In genomic region chr6:90217621-90218496, GRCh38 we compare ENCODE assay signal across 9 cellular contexts.
DNase-seq lines count a peak whose midpoint lies in the region; ATAC-seq and TF ChIP-seq lines count a peak whose summit lies in the region.
"Had no signal": no experiment of that assay in that cellular context is flagged by ENCODE, and none has a peak within 500 bp of the region (broad histone marks: within the 10 kb centered on the region; RNA-seq: fewer than 3 reads in every experiment).

No MANE protein-coding gene starts in this region.

- no peaks in the 10 kb centered on the region for H3K36me3 ChIP-seq in adipocyte (ENCODE audit: control insufficient read depth, insufficient read depth, low read length, severe bottlenecking)
- peaks cover 0 to 2% (median 0%) of the 10 kb centered on the region in 6 donors for H3K36me3 ChIP-seq in spleen

- H3K9ac ChIP-seq in adipocyte (ENCODE audit: low read length), result peak overlapping the region; percentile 67

- H3K4me3 ChIP-seq in adipocyte (ENCODE audit: low read length) (peak overlapping the region; percentile 74), right cardiac atrium (ENCODE audit: low read length) (no peak overlapping the region), spleen (no peak overlapping the region)
- H3K4me3 ChIP-seq: GM12878 had no signal

- WGBS in right cardiac atrium, result 24% methylated on average over 12 of the region's 12 CpGs
- 67 to 70% (median 69%) methylated on average over 12 of the region's 12 CpGs for WGBS in spleen, 5 donors

- DNase-seq in HuH-7 (ENCODE audit: low spot score) (peak; percentile 49), adipocyte (ENCODE audit: low read depth) (peak; percentile 74), right cardiac atrium (peak in 1 of 3 donors; percentile 80), spleen (no peak), T-helper 9 cell (no peak), NCI-H446 (lab: John Stamatoyannopoulos, UW) (no peak)

- H3K4me1 ChIP-seq in adipocyte (ENCODE audit: control insufficient read depth, insufficient read depth, low read length) (peaks cover 27% of the 10 kb centered on the region), right cardiac atrium (ENCODE audit: control insufficient read depth, insufficient read depth, low read length) (peaks cover 10% of the 10 kb centered on the region), spleen (peaks cover 10 to 96% (median 55%) of the 10 kb centered on the region in 6 donors)

- no peak for TF ChIP-seq CTCF in 22Rv1 (IDR thresholded peaks at IDR 0.05)
- no peak for TF ChIP-seq CTCF in spleen (IDR thresholded peaks at IDR 0.05 in 8 of 11, conservative IDR thresholded peaks at IDR 0.05 in 3 of 11)

- ATAC-seq in right cardiac atrium (peak; percentile 73 to 88), GM18861 (IDR thresholded peaks at IDR 0.05; ENCODE audit: unreplicated experiment) (no peak)

- no peak for TF ChIP-seq POLR2A in spleen (IDR thresholded peaks at IDR 0.05)

- H3K9me3 ChIP-seq in adipocyte (ENCODE audit: control insufficient read depth, low read length) (peaks cover 5% of the 10 kb centered on the region), right cardiac atrium (ENCODE audit: control insufficient read depth, low read length) (no peaks in the 10 kb centered on the region), spleen (peaks cover 0 to 8% (median 3%) of the 10 kb centered on the region in 8 donors)

- H3K27me3 ChIP-seq in adipocyte (replicated peaks; ENCODE audit: control insufficient read depth, insufficient read depth, low read length) (no peaks in the 10 kb centered on the region), right cardiac atrium (ENCODE audit: control insufficient read depth, insufficient read depth) (no peaks in the 10 kb centered on the region), spleen (replicated peaks in 1 of 7) (no peaks in the 10 kb centered on the region)

- H3K27ac ChIP-seq in 22Rv1 (peak overlapping the region; percentile 98), right cardiac atrium (ENCODE audit: low read length) (peak overlapping the region; percentile 99), spleen (peak overlapping the region; percentile 49 to 86 (median 78))

- intact Hi-C loops in right cardiac atrium (cut with DNase I), result loop anchor here in 1 of 4 donors (10.0 kb wide), 1 partner anchor 67 kb away; no protein-coding TSS in a partner anchor
- intact Hi-C loops in spleen (cut with DNase I; ENCODE audit: low total_unique reads), result no loop called here

Comparison
In these comparisons a context has a peak if more than half of its experiments do, and no peak if none do; other contexts are left out.
1. DNase-seq: peak in HuH-7 (single experiment) and adipocyte (single experiment); none in spleen (single experiment), T-helper 9 cell (single experiment) and NCI-H446 (0 of 2).
2. Peak in every context shown above with its lines, with median percentiles within 50 percentile points of each other: H3K27ac ChIP-seq.